ENCODE assay signal across 35 cellular contexts in genomic region chr17:41600318-41600717, GRCh38. TPM values are rescaled to one million over a fixed set of nuclear protein-coding genes. Genes with fewer than 3 reads are reported as not detected.
"Had no signal": no experiment of that assay in that cellular context is flagged by ENCODE, and none has a peak within 500 bp of the region (broad histone marks: within the 10 kb centered on the region; RNA-seq: fewer than 3 reads in every experiment).

No MANE protein-coding gene starts in this region.

- H3K36me3 ChIP-seq: adrenal gland, esophagus squamous epithelium, gastrocnemius medialis, heart left ventricle had no signal

- H3K9me3 ChIP-seq: adrenal gland, body of pancreas, esophagus squamous epithelium, gastrocnemius medialis, heart left ventricle had no signal

- FAIRE-seq: colon, endometrium had no signal

- H3K27me3 ChIP-seq: adrenal gland, body of pancreas, gastrocnemius medialis had no signal

- H3K27ac ChIP-seq: adrenal gland, body of pancreas, epithelial cell of prostate, esophagus squamous epithelium, gastrocnemius medialis, heart left ventricle had no signal

- H3K4me3 ChIP-seq: adrenal gland, body of pancreas, esophagus squamous epithelium, gastrocnemius medialis, heart left ventricle had no signal

- ATAC-seq: activated naive CD8-positive, alpha-beta T cell treated with anti-CD3 and anti-CD28 coated beads, Interleukin-2, amount 50 U/mL, for 24 hours; activated T-cell treated with anti-CD3 and anti-CD28 coated beads, Interleukin-2, amount 50 U/mL, for 72 hours; body of pancreas; gastrocnemius medialis; heart left ventricle; T-helper 17 cell had no signal

- DNase-seq: activated CD4-positive, alpha-beta memory T cell treated with anti-CD3 and anti-CD28 coated beads, Interleukin-2, amount 10 ng/mL, durations not matched to agents 7 days and 5 days; activated CD4-positive, alpha-beta T cell treated with anti-CD3 and anti-CD28 coated beads for 4 hours; activated CD4-positive, alpha-beta T cell treated with anti-CD3 and anti-CD28 coated beads, Interleukin-2, amount 10 ng/mL, durations not matched to agents 7 days and 5 days; activated CD4-positive, alpha-beta T cell treated with anti-CD3 and anti-CD28 coated beads, Interleukin-2, amount 50 U/mL, for 4 hours; activated CD4-positive, CD25-positive, alpha-beta regulatory T cell; activated CD4-positive, CD25-positive, alpha-beta regulatory T cell treated with anti-CD3 and anti-CD28 coated beads, Interleukin-2, amount 50 U/mL, for 72 hours; activated CD8-positive, alpha-beta memory T cell treated with anti-CD3 and anti-CD28 coated beads, Interleukin-2, amount 50 U/mL, for 48 hours; activated naive CD4-positive, alpha-beta T cell treated with anti-CD3 and anti-CD28 coated beads for 36 hours; activated naive CD8-positive, alpha-beta T cell treated with anti-CD3 and anti-CD28 coated beads for 36 hours; activated naive CD8-positive, alpha-beta T cell treated with anti-CD3 and anti-CD28 coated beads, Interleukin-2, amount 50 U/mL, for 24 hours; activated T-cell treated with anti-CD3 and anti-CD28 coated beads for 4 hours; activated T-cell treated with anti-CD3 and anti-CD28 coated beads, Interleukin-2, amount 50 U/mL, for 24 hours; activated T-cell treated with anti-CD3 and anti-CD28 coated beads, Interleukin-2, amount 50 U/mL, for 72 hours; adrenal gland; amygdala; body of pancreas; caudate nucleus; cortex of kidney; dermis blood vessel endothelial cell; effector CD8-positive, alpha-beta T cell; esophagus squamous epithelium; gastrocnemius medialis; glutamatergic neuron; T-helper 1 cell; T-helper 17 cell; T1000 had no signal

- H3K4me1 ChIP-seq: adrenal gland, body of pancreas, gastrocnemius medialis, heart left ventricle had no signal

RNA-seq across cellular contexts. Expression of gene KRT16, which starts 12.2 kb away (rescaled TPM):
- total RNA-seq: activated CD4-positive, alpha-beta memory T cell treated with anti-CD3 and anti-CD28 coated beads, Interleukin-2, amount 10 ng/mL, durations not matched to agents 7 days and 5 days; activated CD4-positive, alpha-beta T cell treated with anti-CD3 and anti-CD28 coated beads, Interleukin-2, amount 10 ng/mL, durations not matched to agents 7 days and 5 days; activated naive CD4-positive, alpha-beta T cell treated with anti-CD3 and anti-CD28 coated beads for 36 hours; activated naive CD8-positive, alpha-beta T cell treated with anti-CD3 and anti-CD28 coated beads for 36 hours; activated T-cell treated with anti-CD3 and anti-CD28 coated beads, Interleukin-2, amount 50 U/mL, for 72 hours; endothelial cell of umbilical vein; fibroblast of lung; fibroblast of villous mesenchyme; heart left ventricle; T-helper 17 cell had no signal
- polyA plus RNA-seq: endothelial cell of umbilical vein had no signal

RNA-seq across cellular contexts. Expression of gene KRT14, which starts 13.6 kb away (rescaled TPM):
- total RNA-seq: activated CD4-positive, alpha-beta memory T cell treated with anti-CD3 and anti-CD28 coated beads, Interleukin-2, amount 10 ng/mL, durations not matched to agents 7 days and 5 days; activated CD4-positive, alpha-beta T cell treated with anti-CD3 and anti-CD28 coated beads, Interleukin-2, amount 10 ng/mL, durations not matched to agents 7 days and 5 days; activated naive CD4-positive, alpha-beta T cell treated with anti-CD3 and anti-CD28 coated beads for 36 hours; activated naive CD8-positive, alpha-beta T cell treated with anti-CD3 and anti-CD28 coated beads for 36 hours; activated T-cell treated with anti-CD3 and anti-CD28 coated beads, Interleukin-2, amount 50 U/mL, for 72 hours; fibroblast of lung; fibroblast of villous mesenchyme; gastrocnemius medialis; T-helper 17 cell had no signal
- polyA plus RNA-seq: heart left ventricle had no signal

RNA-seq across cellular contexts. Expression of gene KRT17, which starts 24.1 kb away (rescaled TPM):
- total RNA-seq: activated CD4-positive, alpha-beta memory T cell treated with anti-CD3 and anti-CD28 coated beads, Interleukin-2, amount 10 ng/mL, durations not matched to agents 7 days and 5 days; activated naive CD4-positive, alpha-beta T cell treated with anti-CD3 and anti-CD28 coated beads for 36 hours; activated naive CD8-positive, alpha-beta T cell treated with anti-CD3 and anti-CD28 coated beads for 36 hours; gastrocnemius medialis; T-helper 17 cell had no signal
- polyA plus RNA-seq: heart left ventricle had no signal

RNA-seq across cellular contexts. Expression of gene KRT9, which starts 28.5 kb away (rescaled TPM):
- total RNA-seq: activated CD4-positive, alpha-beta memory T cell treated with anti-CD3 and anti-CD28 coated beads, Interleukin-2, amount 10 ng/mL, durations not matched to agents 7 days and 5 days; activated CD4-positive, alpha-beta T cell treated with anti-CD3 and anti-CD28 coated beads, Interleukin-2, amount 10 ng/mL, durations not matched to agents 7 days and 5 days; activated naive CD4-positive, alpha-beta T cell treated with anti-CD3 and anti-CD28 coated beads for 36 hours; activated naive CD8-positive, alpha-beta T cell treated with anti-CD3 and anti-CD28 coated beads for 36 hours; activated T-cell treated with anti-CD3 and anti-CD28 coated beads, Interleukin-2, amount 50 U/mL, for 72 hours; aorta; body of pancreas; chondrocyte; dermis blood vessel endothelial cell; endothelial cell of umbilical vein; fibroblast of lung; fibroblast of villous mesenchyme; gastrocnemius medialis; heart left ventricle; T-helper 17 cell had no signal
- polyA plus RNA-seq: endothelial cell of umbilical vein, fibroblast of lung, heart left ventricle had no signal
